In the genomic region with DNA sequence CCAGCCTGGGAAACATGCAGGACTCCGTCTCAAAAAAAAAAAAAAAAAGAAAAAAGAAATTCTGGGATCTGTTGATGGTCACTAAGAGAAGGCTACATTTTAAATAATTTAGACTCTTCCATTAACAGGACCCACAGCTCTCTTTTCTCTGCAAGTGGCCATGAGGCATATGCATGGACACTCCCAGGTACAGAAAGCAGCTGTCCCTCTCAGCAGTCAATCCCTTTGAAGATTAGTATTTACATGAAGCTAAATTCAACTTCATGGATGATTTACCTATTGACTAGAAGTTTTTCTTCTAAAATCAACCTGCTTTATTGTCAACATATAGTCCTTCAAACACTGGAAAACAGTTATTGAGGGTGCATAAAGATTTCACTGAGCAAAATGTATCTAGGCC, we compare ENCODE assay signal across 34 cellular contexts.
"Had no signal": no experiment of that assay in that cellular context is flagged by ENCODE, and none has a peak within 500 bp of the region (broad histone marks: within the 10 kb centered on the region; RNA-seq: fewer than 3 reads in every experiment).

No MANE protein-coding gene starts in this region.

- H3K27me3 ChIP-seq: adrenal gland, body of pancreas, brain microvascular endothelial cell, breast epithelium, cardiac muscle cell had no signal

- H3K9me3 ChIP-seq: adrenal gland, body of pancreas, breast epithelium had no signal

- H3K27ac ChIP-seq: adrenal gland, body of pancreas, brain microvascular endothelial cell, breast epithelium, cardiac muscle cell, VCaP had no signal

- ATAC-seq: activated CD8-positive, alpha-beta T cell treated with anti-CD3 and anti-CD28 coated beads for 36 hours; activated naive CD4-positive, alpha-beta T cell treated with anti-CD3 and anti-CD28 coated beads, Interleukin-2, amount 50 U/mL, for 72 hours; activated T-cell treated with anti-CD3 and anti-CD28 coated beads, Interleukin-2, amount 50 U/mL, for 4 hours; activated T-cell treated with anti-CD3 and anti-CD28 coated beads, Interleukin-2, amount 50 U/mL, for 72 hours; activated T-helper 17 cell treated with anti-CD3 and anti-CD28 coated beads, Interleukin-2, amount 50 U/mL, for 72 hours; body of pancreas had no signal

- H3K4me1 ChIP-seq: adrenal gland, body of pancreas, breast epithelium had no signal

- H3K4me3 ChIP-seq: adrenal gland, body of pancreas, breast epithelium, cardiac muscle cell had no signal

- H3K36me3 ChIP-seq: adrenal gland, brain microvascular endothelial cell, breast epithelium, cardiac muscle cell had no signal

- DNase-seq: activated B cell treated with CpG ODN at 0.5 μM for 24 hours; activated CD4-positive, alpha-beta memory T cell treated with anti-CD3 and anti-CD28 coated beads for 36 hours; activated CD4-positive, alpha-beta T cell treated with anti-CD3 and anti-CD28 coated beads for 4 hours; activated CD4-positive, alpha-beta T cell treated with anti-CD3 and anti-CD28 coated beads, Interleukin-2, amount 10 ng/mL, durations not matched to agents 24 days and 14 days; activated CD4-positive, alpha-beta T cell treated with anti-CD3 and anti-CD28 coated beads, Interleukin-2, amount 50 U/mL, for 1 hour; activated CD4-positive, alpha-beta T cell treated with anti-CD3 and anti-CD28 coated beads, Interleukin-2, amount 50 U/mL, for 4 hours; activated CD4-positive, CD25-positive, alpha-beta regulatory T cell treated with anti-CD3 and anti-CD28 coated beads, Interleukin-2, amount 50 U/mL, for 72 hours; activated CD8-positive, alpha-beta memory T cell treated with anti-CD3 and anti-CD28 coated beads, Interleukin-2, amount 50 U/mL, for 4 hours; activated CD8-positive, alpha-beta T cell treated with anti-CD3 and anti-CD28 coated beads for 36 hours; activated effector memory CD4-positive, alpha-beta T cell treated with anti-CD3 and anti-CD28 coated beads, Interleukin-2, amount 50 U/mL, for 16 hours; activated gamma-delta T cell treated with Interleukin-2 at 50 U/mL for 16 hours; activated naive CD4-positive, alpha-beta T cell; activated naive CD4-positive, alpha-beta T cell treated with anti-CD3 and anti-CD28 coated beads for 36 hours; activated naive CD4-positive, alpha-beta T cell treated with anti-CD3 and anti-CD28 coated beads, Interleukin-2, amount 50 U/mL, for 16 hours; activated naive CD8-positive, alpha-beta T cell treated with anti-CD3 and anti-CD28 coated beads for 36 hours; activated T-cell treated with anti-CD3 and anti-CD28 coated beads for 4 hours; activated T-cell treated with anti-CD3 and anti-CD28 coated beads, Interleukin-2, amount 50 U/mL, for 1 hour; activated T-cell treated with anti-CD3 and anti-CD28 coated beads, Interleukin-2, amount 50 U/mL, for 4 hours; activated T-cell treated with anti-CD3 and anti-CD28 coated beads, Interleukin-2, amount 50 U/mL, for 72 hours; adrenal gland; amniotic stem cell; aorta; body of pancreas; brain microvascular endothelial cell; T-helper 2 cell; T-helper 9 cell had no signal

- FAIRE-seq: astrocyte, colon, TTC549 had no signal
